Comparison of ENCODE assay signal across 8 cellular contexts in the genomic region with DNA sequence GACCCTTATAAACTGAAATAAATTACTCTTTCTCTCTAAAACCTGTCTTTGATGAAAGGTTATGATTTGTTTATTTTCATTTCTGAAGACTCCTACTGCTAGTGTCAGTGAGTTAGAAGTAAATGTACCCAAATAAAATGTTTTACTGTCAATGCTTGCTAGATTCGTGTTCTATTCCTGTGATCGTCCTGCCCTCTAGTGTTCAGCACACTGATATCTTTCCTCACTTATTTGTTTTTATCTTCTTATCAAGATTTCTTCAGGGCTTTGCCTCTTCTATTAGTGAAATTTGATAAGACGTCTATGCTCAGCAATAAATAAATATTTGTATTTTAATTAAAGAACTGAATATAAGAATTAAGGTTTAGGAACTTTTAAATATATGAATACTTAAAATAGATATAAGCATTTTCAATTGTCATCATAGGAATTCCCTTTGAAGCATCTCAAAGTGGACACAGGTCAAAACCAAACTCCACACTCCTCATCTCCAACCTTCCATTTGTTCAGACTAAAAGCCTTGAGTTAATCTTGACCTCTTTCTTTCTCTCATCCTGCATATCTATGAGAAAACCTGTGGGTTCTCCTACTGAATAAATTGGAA.
DNase-seq lines count a peak whose midpoint lies in the region; ATAC-seq, FAIRE-seq and TF ChIP-seq lines count a peak whose summit lies in the region.

No MANE protein-coding gene starts in this region.

- H4K20me1 ChIP-seq in GM12878 (ENCODE audit: control insufficient read depth, insufficient read depth) = no peaks in the 10 kb centered on the region

- in situ Hi-C loops in GM12878 (cut with MboI) = no loop called here

- no peak overlapping the region for H3K18ac ChIP-seq in mesendoderm (ENCODE audit: low read length)

- no peak overlapping the region for H2AK5ac ChIP-seq in mesendoderm (ENCODE audit: low read length)

- SMC1A ChIA-PET in GM12878 (lab: Charles Lee; ENCODE audit: uncharacterized antibody, unreplicated experiment) = no interaction called here

- RAD21 ChIA-PET in GM12878 (lab: Charles Lee; ENCODE audit: unreplicated experiment) = interaction anchor here (1.3 to 1.4 kb wide), 2 partner anchors 9 to 40 kb away, joined by 3 to 4 read pairs; no protein-coding TSS in a partner anchor

- no peaks in the 10 kb centered on the region for H3K9me3 ChIP-seq in GM12878 (replicated peaks; ENCODE audit: control insufficient read depth, insufficient read depth, low read length)

- no peaks in the 10 kb centered on the region for H3K27me3 ChIP-seq in GM12878 (replicated peaks in 1 of 2; ENCODE audit: control insufficient read depth in 2 of 2, insufficient read depth in 2 of 2, low read length in 1 of 2)
- H3K27me3 ChIP-seq in mesendoderm (ENCODE audit: insufficient read depth, low read length, poor library complexity) = no peaks in the 10 kb centered on the region

- H3K9ac ChIP-seq in GM12878 (ENCODE audit: control insufficient read depth, insufficient read depth, low read length) (no peak overlapping the region), mesendoderm (ENCODE audit: low read length) (no peak overlapping the region)

- H2AFZ ChIP-seq in GM12878 (ENCODE audit: control insufficient read depth, low read depth, low read length) = no peak overlapping the region

- TF ChIP-seq CTCF in 22Rv1 (IDR thresholded peaks at IDR 0.05) (peak; percentile 93), GM12864 (IDR thresholded peaks at IDR 0.05; ENCODE audit: low read depth, low read length, missing control alignments) (peak; percentile 35), GM12878 (IDR thresholded peaks at IDR 0.05 in 2 of 3, conservative IDR thresholded peaks at IDR 0.05 in 1 of 3; ENCODE audit: control insufficient read depth in 2 of 3, extremely low read depth in 1 of 3, insufficient read depth in 1 of 3, low read depth in 3 of 3, low read length in 3 of 3) (peak; percentile 26 to 40 (median 27); a peak in 4 of 6 replicates)

- H3K4me1 ChIP-seq in GM12878 (ENCODE audit: control insufficient read depth, insufficient read depth, low read length) = no peaks in the 10 kb centered on the region
- no peaks in the 10 kb centered on the region for H3K4me1 ChIP-seq in mesendoderm (ENCODE audit: control insufficient read depth, low read depth, low read length)

- peak; percentile 72 for FAIRE-seq in GM12878 (lab: Jason Lieb, UNC)

- TF ChIP-seq RAD21 in GM12878 (IDR thresholded peaks at IDR 0.05; ENCODE audit: insufficient read depth, low read depth, low read length) = peak; percentile 56

- H3K79me1 ChIP-seq in mesendoderm (ENCODE audit: low read length) = no peaks in the 10 kb centered on the region

- H3K4me2 ChIP-seq in GM12878 (ENCODE audit: control insufficient read depth, insufficient read depth) (no peak overlapping the region), mesendoderm (ENCODE audit: low read length) (no peak overlapping the region)

- peak; percentile 52 for ATAC-seq in GM12878
- no peak for ATAC-seq in HG02938 (IDR thresholded peaks at IDR 0.05; ENCODE audit: unreplicated experiment)
- ATAC-seq in GM21717 (IDR thresholded peaks at IDR 0.05; ENCODE audit: unreplicated experiment) = no peak

- no peak overlapping the region for H3K23ac ChIP-seq in mesendoderm (ENCODE audit: low read length)

- H2BK15ac ChIP-seq in mesendoderm (replicated peaks; ENCODE audit: low read depth) = no peak overlapping the region

- no peak for TF ChIP-seq EP300 in GM12878 (IDR thresholded peaks at IDR 0.05; ENCODE audit: borderline replicate concordance in 1 of 2, control insufficient read depth in 1 of 2, low read depth in 2 of 2, low read length in 2 of 2)

- no peaks in the 10 kb centered on the region for H3K79me2 ChIP-seq in GM12878 (ENCODE audit: control insufficient read depth, insufficient read depth, low read length)
- H3K79me2 ChIP-seq in mesendoderm (ENCODE audit: control insufficient read depth, insufficient read depth, low read length) = no peaks in the 10 kb centered on the region

- no peak overlapping the region for H4K5ac ChIP-seq in mesendoderm (ENCODE audit: low read length)

- TF ChIP-seq POLR2A in GM12878 (IDR thresholded peaks at IDR 0.05; ENCODE audit: low read depth, low read length) = no peak

- H3K36me3 ChIP-seq in GM12878 (ENCODE audit: control insufficient read depth in 2 of 2, insufficient read depth in 2 of 2, low read length in 1 of 2) (no peaks in the 10 kb centered on the region), mesendoderm (ENCODE audit: control insufficient read depth, insufficient read depth, low read length) (no peaks in the 10 kb centered on the region)

- no peak overlapping the region for H2BK120ac ChIP-seq in mesendoderm (ENCODE audit: low read depth, low read length)

- DNase-seq in GM12864 (ENCODE audit: low read depth) (no peak), NCI-H2029 (lab: John Stamatoyannopoulos, UW) (peak; percentile 57), GM12878 (ENCODE audit: low read depth, low spot score) (no peak), mesendoderm (peak; percentile 67)
- DNase-seq in activated CD4-positive, alpha-beta T cell treated with anti-CD3 and anti-CD28 coated beads for 1 hour = no peak

- no TSS peak for BruUV-seq in GM12878 (replicated peaks; lab: Mats Ljungman, UMichigan)

- POLR2A ChIA-PET in GM12878 (lab: Charles Lee) = no interaction called here

- H2BK5ac ChIP-seq in mesendoderm (ENCODE audit: low read length) = no peak overlapping the region

- H3K4ac ChIP-seq in mesendoderm (ENCODE audit: low read depth, low read length) = no peak overlapping the region

- H3K56ac ChIP-seq in mesendoderm (ENCODE audit: low read length) = no peak overlapping the region

- H3K4me3 ChIP-seq in GM12864 (ENCODE audit: low read depth, low read length) = no peak overlapping the region
- no peak overlapping the region for H3K4me3 ChIP-seq in GM12878
- H3K4me3 ChIP-seq in mesendoderm (ENCODE audit: low read length) = no peak overlapping the region

- H3K27ac ChIP-seq in 22Rv1 (no peak overlapping the region), GM12878 (ENCODE audit: control insufficient read depth, insufficient read depth) (no peak overlapping the region), mesendoderm (ENCODE audit: low read depth, low read length) (no peak overlapping the region)

- WGBS in GM12878 (ENCODE audit: insufficient coverage, insufficient replicate concordance, low lambda C conversion rate, missing lambda C conversion rate) = 0% methylated on average over 3 of the region's 3 CpGs
- no CpG with 5 or more reads among the region's 3 CpGs for WGBS in mesendoderm (ENCODE audit: extremely low coverage, insufficient coverage, low lambda C conversion rate)

- no peak overlapping the region for H4K8ac ChIP-seq in mesendoderm (ENCODE audit: low read depth, low read length)

- CTCF ChIA-PET in GM12878 (lab: Yijun Ruan, JAX) = interaction anchor here (0.6 to 1.7 kb wide), 4 partner anchors 8 to 1975 kb away, joined by 4 to 6 read pairs (median 4); no protein-coding TSS in a partner anchor

- intact Hi-C loops in GM12878 (cut with micrococcal nuclease; ENCODE audit: unreplicated experiment) = no loop called here

TF ChIP-seq in GM12878, 131 proteins besides CTCF, POLR2A, EP300 and RAD21:
- TF ChIP-seq SMC3 (IDR thresholded peaks at IDR 0.05; ENCODE audit: borderline replicate concordance, low read length) (peak; percentile 29; the same call in 1 of the 2 replicates), LARP7 (IDR thresholded peaks at IDR 0.05) (no peak)

Comparison
In these comparisons a context has a peak if more than half of its experiments do, and no peak if none do; other contexts are left out.
1. CTCF ChIP-seq: peak in every context shown above with its lines; median percentile 93 in 22Rv1; 35 in GM12864; 27 in GM12878.
2. DNase-seq: peak in NCI-H2029 (single experiment) and mesendoderm (single experiment); none in GM12864 (single experiment), GM12878 (single experiment) and activated CD4-positive, alpha-beta T cell treated with anti-CD3 and anti-CD28 coated beads for 1 hour (single experiment).